ENCODE assay signal across 8 cellular contexts in genomic region chr7:28409716-28410627, GRCh38. TPM values are rescaled to one million over a fixed set of nuclear protein-coding genes. Genes with fewer than 3 reads are reported as not detected.
DNase-seq lines count a peak whose midpoint lies in the region; ATAC-seq and TF ChIP-seq lines count a peak whose summit lies in the region.

No MANE protein-coding gene starts in this region.

- POLR2A ChIA-PET in CD4-positive, alpha-beta memory T cell (lab: Charles Lee; ENCODE audit: partially characterized antibody): no interaction called here

- ATAC-seq in omental fat pad (ENCODE audit: low FRiP score): peak; percentile 4
- no peak for ATAC-seq in GM19023 (IDR thresholded peaks at IDR 0.05; ENCODE audit: unreplicated experiment)
- ATAC-seq in HG03097 (IDR thresholded peaks at IDR 0.05; ENCODE audit: low FRiP score, unreplicated experiment): no peak

- TF ChIP-seq CTCF in HFFc6 (IDR thresholded peaks at IDR 0.05) (no peak), omental fat pad (IDR thresholded peaks at IDR 0.05) (no peak)

- peak overlapping the region in 1 of 7 donors; percentile 69 for H3K27ac Mint-ChIP-seq in CD4-positive, alpha-beta memory T cell
- peak overlapping the region; percentile 98 for H3K27ac Mint-ChIP-seq in HFFc6

- H3K36me3 Mint-ChIP-seq in CD4-positive, alpha-beta memory T cell: no peaks in the 10 kb centered on the region
- H3K36me3 Mint-ChIP-seq in HFFc6 (ENCODE audit: low read depth): no peaks in the 10 kb centered on the region

- DNase-seq in CD4-positive, alpha-beta memory T cell: no peak
- DNase-seq in HFFc6 (peak; percentile 30), glomerular visceral epithelial cell (ENCODE audit: extremely low spot score) (peak; percentile 52), omental fat pad (ENCODE audit: low spot score) (no peak), hippocampal formation (lab: John Stamatoyannopoulos, UW) (no peak)
- peak; percentile 52 for DNase-seq in activated CD8-positive, alpha-beta memory T cell treated with anti-CD3 and anti-CD28 coated beads, Interleukin-2, amount 50 U/mL, for 48 hours

- H3K4me1 ChIP-seq in CD4-positive, alpha-beta memory T cell (ENCODE audit: insufficient read depth, low read length): peaks cover 18% of the 10 kb centered on the region

- no peaks in the 10 kb centered on the region for H3K36me3 ChIP-seq in CD4-positive, alpha-beta memory T cell (ENCODE audit: insufficient read depth, low read length)

- intact Hi-C loops in CD4-positive, alpha-beta memory T cell (cut with micrococcal nuclease): no loop called here

- no peak overlapping the region for H3K4me3 ChIP-seq in CD4-positive, alpha-beta memory T cell (ENCODE audit: low read length in 2 of 2)

- H3K27me3 Mint-ChIP-seq in CD4-positive, alpha-beta memory T cell: peaks cover 47 to 48% of the 10 kb centered on the region in 2 donors
- H3K27me3 Mint-ChIP-seq in HFFc6 (ENCODE audit: insufficient read depth): peaks cover 14% of the 10 kb centered on the region; the same call in 1 of the 2 replicates

- H3K9me3 ChIP-seq in CD4-positive, alpha-beta memory T cell (ENCODE audit: control insufficient read depth in 1 of 2, low read length in 2 of 2): no peaks in the 10 kb centered on the region

- CTCF ChIA-PET in CD4-positive, alpha-beta memory T cell (lab: Charles Lee; ENCODE audit: partially characterized antibody): no interaction called here

- peaks cover 11 to 24% (median 14%) of the 10 kb centered on the region in 4 donors for H3K4me1 Mint-ChIP-seq in CD4-positive, alpha-beta memory T cell
- H3K4me1 Mint-ChIP-seq in HFFc6 (ENCODE audit: low read depth): peaks cover 37% of the 10 kb centered on the region

- H3K27ac ChIP-seq in CD4-positive, alpha-beta memory T cell (ENCODE audit: low read depth, low read length): no peak overlapping the region

- H3K9me3 Mint-ChIP-seq in CD4-positive, alpha-beta memory T cell: no peaks in the 10 kb centered on the region
- H3K9me3 Mint-ChIP-seq in HFFc6: no peaks in the 10 kb centered on the region

- H3K4me3 Mint-ChIP-seq in CD4-positive, alpha-beta memory T cell: peak overlapping the region; percentile 71 to 87 (median 80)
- peak overlapping the region; percentile 96 for H3K4me3 Mint-ChIP-seq in HFFc6

- peaks cover 18% of the 10 kb centered on the region for H3K27me3 ChIP-seq in CD4-positive, alpha-beta memory T cell (ENCODE audit: insufficient read depth, low read length)

RNA-seq across cellular contexts. Expression of gene CREB5, which starts 2.3 kb away (rescaled TPM):
- total RNA-seq in CD4-positive, alpha-beta memory T cell: not detected
- not detected for polyA plus RNA-seq in CD4-positive, alpha-beta memory T cell
- under 1 TPM; 0.60 to 0.90 (median 0.79) TPM for total RNA-seq in HFFc6 (2021; fragmentation: NEBNext Ultra II Directional; extraction: Animal tissue kit (Norgen Biotek cat#: 25700))
- total RNA-seq in omental fat pad: 10 to 100 TPM; 27.9 to 87.0 (median 42.9) TPM

Comparison
In these comparisons a context has a peak if more than half of its experiments do, and no peak if none do; other contexts are left out.
1. DNase-seq: peak in HFFc6 (single experiment), activated CD8-positive, alpha-beta memory T cell treated with anti-CD3 and anti-CD28 coated beads, Interleukin-2, amount 50 U/mL, for 48 hours (single experiment) and glomerular visceral epithelial cell (single experiment); none in CD4-positive, alpha-beta memory T cell (0 of 5), omental fat pad (single experiment) and hippocampal formation (0 of 2).
2. RNA of gene CREB5, which starts 2.3 kb away (total RNA-seq): 27.9 to 87.0 TPM in omental fat pad; 0.60 to 0.90 TPM in HFFc6 and not detected in CD4-positive, alpha-beta memory T cell; every median in the first group is over 10 times any median in the second.